8 cellular contexts compared by ENCODE assay signal in genomic region chr6:81752084-81752968, GRCh38. TPM values are rescaled to one million over a fixed set of nuclear protein-coding genes. Genes with fewer than 3 reads are reported as not detected.
DNase-seq lines count a peak whose midpoint lies in the region; ATAC-seq and TF ChIP-seq lines count a peak whose summit lies in the region.

Gene TENT5A, minus strand, starts transcription at chr6:81752681. Its CDS starts 540 bp downstream, at chr6:81752141.

- H3K9me3 Mint-ChIP-seq in activated naive CD4-positive, alpha-beta T cell treated with anti-CD3 and anti-CD28 coated beads, Interleukin-2, amount 50 U/mL, for 72 hours: no peaks in the 10 kb centered on the region

- under 1% methylated on average over 57 of the region's 78 CpGs for WGBS in SK-N-SH (ENCODE audit: low lambda C conversion rate)

- peaks cover 46% of the 10 kb centered on the region for H4K20me1 ChIP-seq in Loucy (ENCODE audit: insufficient read depth, low read length, poor library complexity, severe bottlenecking)
- peaks cover 29% of the 10 kb centered on the region for H4K20me1 ChIP-seq in SK-N-SH (ENCODE audit: insufficient read depth)
- peaks cover 31% of the 10 kb centered on the region for H4K20me1 ChIP-seq in osteoblast (ENCODE audit: insufficient read depth, low read length)

- H3K27me3 ChIP-seq in Loucy (ENCODE audit: insufficient read depth, low read length, poor library complexity, severe bottlenecking) (peaks cover 48% of the 10 kb centered on the region), SK-N-SH (ENCODE audit: insufficient read depth) (no peaks in the 10 kb centered on the region), osteoblast (ENCODE audit: insufficient read depth, low read length) (no peaks in the 10 kb centered on the region)

- H3K4me2 ChIP-seq in Loucy (ENCODE audit: low read depth, low read length, poor library complexity, severe bottlenecking) (peak within 1 kb of the TSS; percentile 98), SK-N-SH (peak within 1 kb of the TSS; percentile 94), osteoblast (ENCODE audit: insufficient read depth, low read length) (peak within 1 kb of the TSS; percentile 93)

- H3K9ac ChIP-seq in Loucy (ENCODE audit: low read depth, low read length, poor library complexity, severe bottlenecking): peak within 1 kb of the TSS; percentile 99
- H3K9ac ChIP-seq in SK-N-SH: peak within 1 kb of the TSS; percentile 90

- peaks cover 0 to 18% of the 10 kb centered on the region in 2 donors for H3K36me3 Mint-ChIP-seq in activated naive CD4-positive, alpha-beta T cell treated with anti-CD3 and anti-CD28 coated beads, Interleukin-2, amount 50 U/mL, for 72 hours

- TF ChIP-seq EP300 in SK-N-SH (IDR thresholded peaks at IDR 0.05; ENCODE audit: borderline replicate concordance in 1 of 2, low read depth in 1 of 2, low read length in 1 of 2): peak in 1 of 2 experiments; percentile 6; a peak in 2 of 4 replicates

- TF ChIP-seq CTCF in Loucy (conservative IDR thresholded peaks at IDR 0.05; ENCODE audit: low read length) (peak; percentile 36), SK-N-SH (IDR thresholded peaks at IDR 0.05) (peak; percentile 39), osteoblast (IDR thresholded peaks at IDR 0.05; ENCODE audit: extremely low read depth, low read depth, low read length) (no peak)

- no peaks in the 10 kb centered on the region for H3K9me3 ChIP-seq in Loucy (ENCODE audit: insufficient read depth, low read depth, low read length)
- no peaks in the 10 kb centered on the region for H3K9me3 ChIP-seq in SK-N-SH
- no peaks in the 10 kb centered on the region for H3K9me3 ChIP-seq in osteoblast (ENCODE audit: low read depth, low read length)

- H3K27ac ChIP-seq in SK-N-SH (ENCODE audit: low read depth in 2 of 2, low read length in 1 of 2) (peak within 1 kb of the TSS; percentile 87 to 97), osteoblast (ENCODE audit: low read depth, low read length) (peak within 1 kb of the TSS; percentile 98), temporal lobe (ENCODE audit: low read depth, low read length) (peak within 1 kb of the TSS; percentile 93)

- POLR2A ChIA-PET in SK-N-SH (lab: Yijun Ruan, JAX): interaction anchor here (0.6 to 1.2 kb wide), 4 partner anchors 11 to 1114 kb away, joined by 3 to 4 read pairs (median 3); no protein-coding TSS in a partner anchor

- TF ChIP-seq RAD21 in SK-N-SH (IDR thresholded peaks at IDR 0.05; ENCODE audit: low read length): no peak; the same call in 1 of the 2 replicates

- ATAC-seq in activated naive CD4-positive, alpha-beta T cell treated with anti-CD3 and anti-CD28 coated beads, Interleukin-2, amount 50 U/mL, for 72 hours: peak; percentile 83 to 84

- DNase-seq in GDM1 (lab: John Stamatoyannopoulos, UW): peak; percentile 75
- peak; percentile 82 for DNase-seq in H4 (ENCODE audit: low spot score)
- peak; percentile 91 for DNase-seq in SK-N-SH
- peak; percentile 78 to 87 for DNase-seq in activated naive CD4-positive, alpha-beta T cell treated with anti-CD3 and anti-CD28 coated beads, Interleukin-2, amount 50 U/mL, for 72 hours (ENCODE audit: low spot score in 2 of 2)
- DNase-seq in glomerular visceral epithelial cell (ENCODE audit: extremely low spot score): peak; percentile 93
- peak; percentile 96 for DNase-seq in osteoblast (ENCODE audit: insufficient read length, low spot score, missing footprints)

- H3K36me3 ChIP-seq in Loucy (ENCODE audit: insufficient read depth, low read length): peaks cover 43% of the 10 kb centered on the region
- peaks cover 3 to 28% of the 10 kb centered on the region in 2 experiments for H3K36me3 ChIP-seq in SK-N-SH (replicated peaks in 1 of 2; ENCODE audit: control insufficient read depth in 1 of 2, insufficient read depth in 2 of 2, low read length in 1 of 2)
- peaks cover 18% of the 10 kb centered on the region for H3K36me3 ChIP-seq in osteoblast (ENCODE audit: insufficient read depth, low read length)

- H3F3A ChIP-seq in Loucy (ENCODE audit: low read depth) (no peaks in the 10 kb centered on the region; the same call in 1 of the 2 replicates), SK-N-SH (replicated peaks; ENCODE audit: insufficient read depth) (peaks cover 10% of the 10 kb centered on the region)

- H3K79me2 ChIP-seq in Loucy (ENCODE audit: insufficient read depth, low read length) (peaks cover 65% of the 10 kb centered on the region), SK-N-SH (ENCODE audit: insufficient read depth) (peaks cover 49% of the 10 kb centered on the region), osteoblast (ENCODE audit: insufficient read depth, low read length) (peaks cover 49% of the 10 kb centered on the region)

- H3K9me2 ChIP-seq in Loucy (replicated peaks; ENCODE audit: low read depth, low read length) (no peaks in the 10 kb centered on the region), SK-N-SH (no peaks in the 10 kb centered on the region)

- H3K4me1 ChIP-seq in Loucy (ENCODE audit: insufficient read depth, low read length, poor library complexity, severe bottlenecking) (peaks cover 48% of the 10 kb centered on the region), SK-N-SH (ENCODE audit: control insufficient read depth in 1 of 2, insufficient read depth in 2 of 2, low read depth in 1 of 2, low read length in 1 of 2) (peaks cover 0 to 14% of the 10 kb centered on the region in 2 experiments; a peak in 2 of 4 replicates), osteoblast (ENCODE audit: insufficient read depth, low read length) (peaks cover 17% of the 10 kb centered on the region)

- H3K4me3 ChIP-seq in Loucy (ENCODE audit: low read length, poor library complexity, severe bottlenecking) (peak within 1 kb of the TSS; percentile 96), SK-N-SH (ENCODE audit: low read depth in 2 of 2, low read length in 1 of 2) (peak within 1 kb of the TSS; percentile 79 to 96), osteoblast (ENCODE audit: insufficient read depth, low read length) (peak within 1 kb of the TSS; percentile 91)

- peak within 1 kb of the TSS; percentile 87 to 92 for H3K27ac Mint-ChIP-seq in activated naive CD4-positive, alpha-beta T cell treated with anti-CD3 and anti-CD28 coated beads, Interleukin-2, amount 50 U/mL, for 72 hours

- CTCF ChIA-PET in SK-N-SH (lab: Yijun Ruan, JAX): interaction anchor here (0.6 to 3.6 kb wide), 17 partner anchors 9 to 1803 kb away, joined by 3 to 22 read pairs (median 3); no protein-coding TSS in a partner anchor

- H2AFZ ChIP-seq in Loucy (ENCODE audit: low read length) (peak within 1 kb of the TSS; percentile 32; the same call in 1 of the 2 replicates), SK-N-SH (ENCODE audit: low read depth) (peak within 1 kb of the TSS; percentile 89), osteoblast (ENCODE audit: low read length) (peak within 1 kb of the TSS; percentile 85)

TF ChIP-seq in SK-N-SH, 30 proteins besides CTCF, POLR2A, EP300 and RAD21 (continues in another document):
- TF ChIP-seq RXRA (IDR thresholded peaks at IDR 0.05; ENCODE audit: borderline replicate concordance, low read depth) (no peak), POLR2AphosphoS5 (IDR thresholded peaks at IDR 0.05; ENCODE audit: low read depth, low read length) (peak; percentile 72), MAX (IDR thresholded peaks at IDR 0.05; ENCODE audit: low read depth) (0 out of 2 replicates have a peak, but pooled peaks have one; percentile 13), TEAD4 (IDR thresholded peaks at IDR 0.05; ENCODE audit: borderline replicate concordance, insufficient read depth) (no peak), FOXJ3 (CRISPR knock-in tag; IDR thresholded peaks at IDR 0.05) (no peak), MXI1 (IDR thresholded peaks at IDR 0.05; ENCODE audit: low read depth, low read length) (peak; percentile 16; the same call in 1 of the 2 replicates), FOXM1 (IDR thresholded peaks at IDR 0.05; ENCODE audit: low read depth) (no peak), YY1 (IDR thresholded peaks at IDR 0.05; ENCODE audit: low read depth) (no peak), FOSL2 (IDR thresholded peaks at IDR 0.05; ENCODE audit: borderline replicate concordance, low read depth) (no peak), IRF3 (IDR thresholded peaks at IDR 0.05; ENCODE audit: low read depth, low read length) (no peak), RFX5 (IDR thresholded peaks at IDR 0.05; ENCODE audit: low read length) (no peak), ZBTB33 (IDR thresholded peaks at IDR 0.05; ENCODE audit: borderline replicate concordance, low read depth) (no peak)

RNA-seq across cellular contexts. Expression of gene TENT5A, which starts in this region (rescaled TPM):
- 16.4 and 19.3 TPM in 2 replicates for total RNA-seq in H4 (2014; rRNA removed; shearing (Covaris generic))
- 4.9 and 5.0 TPM in 2 replicates for polyA plus RNA-seq in SK-N-SH (2012; rRNA removed)
- polyA plus RNA-seq in SK-N-SH (2012; cell fraction: cytosol; rRNA removed): 3.7 and 4.5 TPM in 2 replicates
- polyA plus RNA-seq in SK-N-SH (2012; cell fraction: nucleus; rRNA removed): 9.2 and 13.9 TPM in 2 replicates
- total RNA-seq in activated naive CD4-positive, alpha-beta T cell treated with anti-CD3 and anti-CD28 coated beads, Interleukin-2, amount 50 U/mL, for 72 hours: 1 to 10 TPM in 1 of 2 donors, under 1 TPM in 1; 0.41 to 1.8 TPM
- 79.6 and 82.9 TPM in 2 replicates for total RNA-seq in osteoblast
- total RNA-seq in temporal lobe: 2.5 TPM

Comparison
In these comparisons a context has a peak if more than half of its experiments do, and no peak if none do; other contexts are left out.
1. Peak in every context shown above with its lines: DNase-seq, ATAC-seq, H3K4me3 ChIP-seq and H3K27ac ChIP-seq.
2. H2AFZ ChIP-seq: peak in every context shown above with its lines; median percentile 89 in SK-N-SH; 85 in osteoblast; 32 in Loucy.